ENCODE assay signal across 32 cellular contexts in the genomic region with DNA sequence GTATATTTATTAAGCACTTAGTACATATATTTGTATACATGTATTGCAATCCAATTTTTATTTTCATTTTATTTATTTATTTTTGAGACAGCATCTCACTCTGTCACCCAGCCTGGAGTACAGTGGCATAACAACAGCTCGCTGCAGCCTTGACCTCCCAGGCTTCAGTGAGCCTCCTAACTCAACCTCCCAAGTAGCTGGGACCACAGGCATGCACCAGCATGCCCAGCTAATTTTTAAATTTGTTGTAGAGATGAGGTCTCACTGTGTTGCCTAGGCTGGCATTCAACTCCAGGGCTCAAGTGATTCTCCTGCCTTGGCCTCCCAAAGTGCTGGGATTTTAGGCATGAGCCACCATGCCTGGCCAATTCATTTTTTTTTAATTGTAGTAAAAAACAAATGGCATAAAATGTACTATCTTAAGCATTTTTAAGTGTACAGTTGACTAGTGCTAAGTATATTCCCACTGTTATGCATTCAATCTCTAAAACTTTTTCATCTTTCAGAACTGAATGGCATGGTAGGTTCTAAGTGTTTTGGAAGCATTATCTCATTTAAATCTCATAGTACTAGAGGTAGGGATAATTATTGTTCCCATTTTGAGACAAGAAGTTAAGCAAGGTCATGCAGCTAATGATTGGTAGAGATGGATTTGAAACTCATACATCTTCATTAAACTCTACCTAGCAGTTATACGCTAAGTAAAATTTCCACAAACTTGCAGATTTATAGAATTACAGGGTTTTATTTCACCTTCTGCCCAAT.
"Had no signal": no experiment of that assay in that cellular context is flagged by ENCODE, and none has a peak within 500 bp of the region (broad histone marks: within the 10 kb centered on the region; RNA-seq: fewer than 3 reads in every experiment).

No MANE protein-coding gene starts in this region.

- H3K9me3 ChIP-seq: ovary, psoas muscle, right lobe of liver, sigmoid colon, spleen, suprapubic skin, testis, tibial artery, transverse colon, upper lobe of right lung, uterus had no signal

- H3K4me3 ChIP-seq: neural progenitor cell, ovary, psoas muscle, right lobe of liver, sigmoid colon, skin epidermis, smooth muscle cell, spleen, suprapubic skin, testis, tibial artery, transverse colon, upper lobe of right lung, uterus had no signal

- DNase-seq: natural killer cell; occipital lobe; ovary; posterior cingulate gyrus; psoas muscle; right cardiac atrium; right lobe of liver; sigmoid colon; spleen; stimulated activated CD4-positive, alpha-beta T cell treated with anti-CD3 and anti-CD28 coated beads, Interleukin-12 subunit alpha, Interleukin-12 subunit beta, amount 100 ng/mL, for 4 hours; stimulated activated CD4-positive, alpha-beta T cell treated with anti-CD3 and anti-CD28 coated beads, Interleukin-1b, Interleukin-23, amount 100 ng/mL, for 48 hours; stimulated activated CD4-positive, alpha-beta T cell treated with anti-CD3 and anti-CD28 coated beads, Interleukin-4, amount 100 ng/mL, for 1 hour; stimulated activated CD4-positive, alpha-beta T cell treated with anti-CD3 and anti-CD28 coated beads, Interleukin-4, amount 100 ng/mL, for 4 hours; stimulated activated CD8-positive, alpha-beta memory T cell treated with anti-CD3 and anti-CD28 coated beads, Interleukin-4, amount 100 ng/mL, for 48 hours; stimulated activated naive CD4-positive, alpha-beta T cell; stimulated activated naive CD8-positive, alpha-beta T cell treated with anti-CD3 and anti-CD28 coated beads, Interleukin-15, amount 100 ng/mL, for 72 hours; stimulated activated naive CD8-positive, alpha-beta T cell treated with anti-CD3 and anti-CD28 coated beads, Interleukin-15, Interleukin-2, amounts not matched to agents 100 U/mL and 50 U/mL, for 24 hours; substantia nigra; testis; tibial artery; transverse colon; upper lobe of right lung; uterus had no signal

- H3K9me3 Mint-ChIP-seq: natural killer cell; nephron; neural progenitor cell; stimulated activated memory B cell treated with anti-CD40 and anti-IgM and Interleukin-4, amounts not matched to agents 10 μg/mL and 1 μg/mL and 100 μg/mL, for 72 hours; stimulated activated naive CD8-positive, alpha-beta T cell treated with anti-CD3 and anti-CD28 coated beads, Interleukin-15, amount 100 ng/mL, for 72 hours had no signal

- H3K36me3 ChIP-seq: neural progenitor cell, ovary, right lobe of liver, sigmoid colon, spleen, suprapubic skin, tibial artery, transverse colon, upper lobe of right lung, uterus had no signal

- H3K4me3 Mint-ChIP-seq: natural killer cell; nephron; neural progenitor cell; stimulated activated memory B cell treated with anti-CD40 and anti-IgM and Interleukin-4, amounts not matched to agents 10 μg/mL and 1 μg/mL and 100 μg/mL, for 72 hours; stimulated activated naive CD8-positive, alpha-beta T cell treated with anti-CD3 and anti-CD28 coated beads, Interleukin-15, amount 100 ng/mL, for 72 hours; type B pancreatic cell had no signal

- H3K27ac Mint-ChIP-seq: natural killer cell; progenitor cell of endocrine pancreas; stimulated activated memory B cell treated with anti-CD40 and anti-IgM and Interleukin-4, amounts not matched to agents 10 μg/mL and 1 μg/mL and 100 μg/mL, for 72 hours; stimulated activated naive CD8-positive, alpha-beta T cell treated with anti-CD3 and anti-CD28 coated beads, Interleukin-15, amount 100 ng/mL, for 72 hours; type B pancreatic cell had no signal

- H3K36me3 Mint-ChIP-seq: neural progenitor cell; stimulated activated memory B cell treated with anti-CD40 and anti-IgM and Interleukin-4, amounts not matched to agents 10 μg/mL and 1 μg/mL and 100 μg/mL, for 72 hours had no signal

- H3K4me1 ChIP-seq: neural progenitor cell, parathyroid adenoma, right lobe of liver, transverse colon, upper lobe of right lung, uterus had no signal

- H3K27me3 ChIP-seq: neural progenitor cell, ovary, right lobe of liver, testis, uterus had no signal

- H3K9ac ChIP-seq: neural progenitor cell, parathyroid adenoma had no signal

- H3K27ac ChIP-seq: neural progenitor cell, ovary, parathyroid adenoma, right lobe of liver, sigmoid colon, skin epidermis, spleen, suprapubic skin, testis, tibial artery, transverse colon, upper lobe of right lung, uterus had no signal
